In the genomic region with DNA sequence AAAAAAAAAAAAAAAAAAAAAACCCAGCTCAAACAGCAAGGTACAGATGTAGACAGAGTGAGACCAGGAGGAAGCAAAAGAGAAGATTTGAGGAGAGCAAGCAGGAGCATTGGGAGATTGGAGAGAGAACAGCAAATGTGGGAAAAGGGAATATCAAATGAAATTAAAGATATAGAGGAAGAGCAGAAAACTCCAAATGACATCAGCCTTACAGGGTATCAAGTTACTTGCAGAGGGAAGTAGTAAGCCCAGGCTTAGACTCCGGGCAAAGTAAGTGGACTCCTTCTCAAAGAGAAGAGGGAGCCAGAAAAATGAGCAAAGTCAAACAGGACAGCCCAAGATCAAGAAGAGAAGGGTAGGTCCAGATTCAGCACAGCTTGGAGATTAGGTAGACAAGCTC, we compare ENCODE assay signal across 13 cellular contexts.
A peak's percentile ranks its signal among the peaks of the same experiment; 100 is the strongest.
DNase-seq lines count a peak whose midpoint lies in the region; ATAC-seq and TF ChIP-seq lines count a peak whose summit lies in the region.
"Had no signal": no experiment of that assay in that cellular context is flagged by ENCODE, and none has a peak within 500 bp of the region (broad histone marks: within the 10 kb centered on the region; RNA-seq: fewer than 3 reads in every experiment).

No MANE protein-coding gene starts in this region.

- peaks cover 5 to 12% of the 10 kb centered on the region in 2 donors for H3K4me1 ChIP-seq in esophagus (ENCODE audit: control insufficient read depth in 2 of 2, insufficient read depth in 2 of 2, low read length in 1 of 2)

- in situ Hi-C loops in GM13977 (cut with MboI; ENCODE audit: low pct_unique_long_range_greater_than_20kb, low sequenced_read_pairs, unreplicated experiment), result no loop called here

- H3K27me3 ChIP-seq in esophagus (ENCODE audit: control insufficient read depth in 1 of 2, insufficient read depth in 2 of 2, low read length in 2 of 2), result no peaks in the 10 kb centered on the region

- WGBS in esophagus, 2 donors, result 47 to 50% methylated on average over 1 of the region's 1 CpG

- no peaks in the 10 kb centered on the region for H3K9me3 ChIP-seq in esophagus (ENCODE audit: control insufficient read depth in 2 of 2, insufficient read depth in 1 of 2, low read depth in 1 of 2, low read length in 1 of 2)

- no peaks in the 10 kb centered on the region for H3K27me3 Mint-ChIP-seq in osteocyte (ENCODE audit: unreplicated experiment)
- H3K27me3 Mint-ChIP-seq: activated naive CD8-positive, alpha-beta T cell treated with anti-CD3 and anti-CD28 coated beads for 36 hours; CD4-positive, alpha-beta T cell had no signal

- H3K4me3 ChIP-seq in esophagus (ENCODE audit: low read depth in 1 of 2, low read length in 2 of 2), result no peak overlapping the region

- no peak overlapping the region for H3K4me3 Mint-ChIP-seq in osteocyte (ENCODE audit: unreplicated experiment)
- H3K4me3 Mint-ChIP-seq: activated naive CD8-positive, alpha-beta T cell treated with anti-CD3 and anti-CD28 coated beads for 36 hours; CD4-positive, alpha-beta T cell; H9 had no signal

- H3K36me3 ChIP-seq in esophagus (ENCODE audit: control insufficient read depth in 2 of 2, insufficient read depth in 2 of 2, low read length in 1 of 2), result no peaks in the 10 kb centered on the region

- DNase-seq in Daoy (ENCODE audit: low read depth), result peak; percentile 55
- peak; percentile 42 for DNase-seq in NCI-H510A treated with DMSO at 0.1 percent for 48 hours (lab: John Stamatoyannopoulos, UW)
- DNase-seq in osteocyte (ENCODE audit: extremely low spot score, unreplicated experiment), result no peak
- no peak for DNase-seq in mesenteric fat pad (ENCODE audit: low spot score)
- DNase-seq in GM13977 (ENCODE audit: low spot score), result no peak
- DNase-seq in GM10266 (ENCODE audit: extremely low spot score), result no peak
- DNase-seq: activated CD4-positive, alpha-beta T cell treated with anti-CD3 and anti-CD28 coated beads for 48 hours; activated naive CD8-positive, alpha-beta T cell treated with anti-CD3 and anti-CD28 coated beads for 36 hours; CD4-positive, alpha-beta T cell; H9; NCI-H146 had no signal

- TF ChIP-seq CTCF in osteocyte (IDR thresholded peaks at IDR 0.05) (no peak), GM13977 (IDR thresholded peaks at IDR 0.05; ENCODE audit: extremely low read depth, insufficient read depth, missing control alignments) (no peak), GM10266 (IDR thresholded peaks at IDR 0.05; ENCODE audit: control insufficient read depth, insufficient read depth, low read depth, missing control alignments) (no peak)

- H3K4me1 Mint-ChIP-seq in osteocyte (ENCODE audit: unreplicated experiment), result peaks cover 42% of the 10 kb centered on the region

- ATAC-seq in HG02981 (IDR thresholded peaks at IDR 0.05; ENCODE audit: unreplicated experiment), result no peak

- peak overlapping the region; percentile 77 to 98 for H3K27ac ChIP-seq in esophagus (ENCODE audit: low read depth in 2 of 2, low read length in 1 of 2)

- H3K27ac Mint-ChIP-seq in osteocyte (ENCODE audit: unreplicated experiment), result peak overlapping the region; percentile 31
- H3K27ac Mint-ChIP-seq: activated naive CD8-positive, alpha-beta T cell treated with anti-CD3 and anti-CD28 coated beads for 36 hours; CD4-positive, alpha-beta T cell had no signal

- no peaks in the 10 kb centered on the region for H3K36me3 Mint-ChIP-seq in osteocyte (ENCODE audit: unreplicated experiment)
- H3K36me3 Mint-ChIP-seq: activated naive CD8-positive, alpha-beta T cell treated with anti-CD3 and anti-CD28 coated beads for 36 hours had no signal

- H3K9me3 Mint-ChIP-seq in osteocyte (ENCODE audit: unreplicated experiment), result no peaks in the 10 kb centered on the region
- H3K9me3 Mint-ChIP-seq: CD4-positive, alpha-beta T cell; H9 had no signal

Comparison
In these comparisons a context has a peak if more than half of its experiments do, and no peak if none do; other contexts are left out.
1. DNase-seq: peak in Daoy (single experiment) and NCI-H510A treated with DMSO at 0.1 percent for 48 hours (single experiment); none in osteocyte (single experiment), mesenteric fat pad (single experiment), GM13977 (single experiment) and GM10266 (single experiment).